1 cellular context compared by ENCODE assay signal in the genomic region with DNA sequence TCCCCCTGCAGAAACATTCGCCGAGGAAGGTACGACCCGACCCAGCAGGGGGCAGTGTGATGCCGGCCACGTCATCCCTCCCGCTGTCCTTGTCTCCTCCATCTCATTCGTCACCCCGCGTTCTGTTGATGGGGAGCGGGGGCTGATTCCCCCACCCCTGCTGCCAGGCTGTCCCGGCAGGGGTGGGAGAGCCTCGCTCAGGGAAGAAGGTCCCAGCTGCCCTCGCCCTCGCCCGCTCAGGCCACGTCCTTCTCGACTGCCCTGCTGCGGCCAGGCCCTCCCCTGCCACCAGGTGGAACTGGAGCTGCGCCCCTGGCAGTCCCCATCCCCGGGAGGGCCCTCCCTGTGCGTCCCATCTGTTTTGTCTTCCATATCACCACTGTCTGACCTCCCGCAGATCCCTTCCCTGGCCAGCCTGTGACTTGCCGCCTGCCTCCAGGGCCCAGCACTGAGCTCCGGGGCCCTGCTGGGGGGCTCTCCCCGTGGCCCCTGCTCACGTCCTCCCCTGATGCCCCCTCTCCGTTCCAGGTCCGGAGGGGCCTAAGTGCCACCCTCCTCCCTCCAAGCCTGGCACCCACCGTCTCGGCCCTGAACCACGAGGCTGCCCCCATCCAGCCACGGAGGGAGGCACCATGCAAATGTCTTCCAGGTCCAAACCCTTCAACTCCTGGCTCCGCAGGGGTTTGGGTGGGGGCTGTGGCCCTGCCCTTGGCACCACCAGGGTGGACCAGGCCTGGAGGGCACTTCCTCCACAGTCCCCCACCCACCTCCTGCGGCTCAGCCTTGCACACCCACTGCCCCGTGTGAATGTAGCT.
TF ChIP-seq lines count a peak whose summit lies in the region.

No MANE protein-coding gene starts in this region.

TF ChIP-seq in K562, 482 proteins besides CTCF, POLR2A, EP300 and RAD21 (continued from another document and continues in another):
- TF ChIP-seq, protein P1, sequence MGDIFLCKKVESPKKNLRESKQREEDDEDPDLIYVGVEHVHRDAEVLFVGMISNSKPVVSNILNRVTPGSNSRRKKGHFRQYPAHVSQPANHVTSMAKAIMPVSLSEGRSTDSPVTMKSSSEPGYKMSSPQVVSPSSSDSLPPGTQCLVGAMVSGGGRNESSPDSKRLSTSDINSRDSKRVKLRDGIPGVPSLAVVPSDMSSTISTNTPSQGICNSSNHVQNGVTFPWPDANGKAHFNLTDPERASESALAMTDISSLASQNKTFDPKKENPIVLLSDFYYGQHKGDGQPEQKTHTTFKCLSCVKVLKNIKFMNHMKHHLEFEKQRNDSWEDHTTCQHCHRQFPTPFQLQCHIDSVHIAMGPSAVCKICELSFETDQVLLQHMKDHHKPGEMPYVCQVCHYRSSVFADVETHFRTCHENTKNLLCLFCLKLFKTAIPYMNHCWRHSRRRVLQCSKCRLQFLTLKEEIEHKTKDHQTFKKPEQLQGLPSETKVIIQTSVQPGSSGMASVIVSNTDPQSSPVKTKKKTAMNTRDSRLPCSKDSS (IDR thresholded peaks at IDR 0.05; ENCODE audit: low read depth, partially characterized antibody) = no peak
- TF ChIP-seq CHD4 (IDR thresholded peaks at IDR 0.05; ENCODE audit: insufficient read depth, insufficient replicate concordance, low read depth, low read length, poor library complexity, severe bottlenecking) (no peak), ZNF282 (CRISPR knock-in tag; IDR thresholded peaks at IDR 0.05) (no peak), SAP30 (IDR thresholded peaks at IDR 0.05; ENCODE audit: borderline replicate concordance, insufficient read depth, low read depth, low read length, poor library complexity, severe bottlenecking) (no peak), RB1 (IDR thresholded peaks at IDR 0.05; ENCODE audit: low read depth) (peak; percentile 64; the same call in 1 of the 2 replicates), COPS2 (conservative IDR thresholded peaks at IDR 0.05) (no peak), ZNF75A (CRISPR knock-in tag; IDR thresholded peaks at IDR 0.05) (no peak), PHB2 (IDR thresholded peaks at IDR 0.05; ENCODE audit: low read depth) (no peak), ASH1L (IDR thresholded peaks at IDR 0.05; ENCODE audit: borderline replicate concordance, low read depth, partially characterized antibody) (no peak), ZNF589 (CRISPR knock-in tag; IDR thresholded peaks at IDR 0.05; ENCODE audit: low read depth) (no peak), TCF7L2 (IDR thresholded peaks at IDR 0.05; ENCODE audit: low read depth, low read length) (no peak), CCNT2 (IDR thresholded peaks at IDR 0.05; ENCODE audit: borderline replicate concordance, extremely low read depth, insufficient read length, low read depth, low read length) (no peak), NONO (IDR thresholded peaks at IDR 0.05; ENCODE audit: low read depth in 2 of 2, low read length in 1 of 2) (no peak), CEBPB (tag; IDR thresholded peaks at IDR 0.05) (no peak), STAG1 (CRISPR knock-in tag; IDR thresholded peaks at IDR 0.05; ENCODE audit: borderline replicate concordance) (peak; percentile 61; the same call in 1 of the 2 replicates), BRD4 (IDR thresholded peaks at IDR 0.05) (no peak), NELFE (IDR thresholded peaks at IDR 0.05; ENCODE audit: insufficient read depth, insufficient read length) (no peak), CHCHD3 (CRISPR knock-in tag; IDR thresholded peaks at IDR 0.05) (no peak), L3MBTL2 (IDR thresholded peaks at IDR 0.05) (peak; percentile 78), YY1 (IDR thresholded peaks at IDR 0.05; ENCODE audit: borderline replicate concordance in 1 of 3, control insufficient read depth in 1 of 3, extremely low read depth in 1 of 3, insufficient read depth in 3 of 3, insufficient read length in 1 of 3, insufficient replicate concordance in 2 of 3, low read depth in 1 of 3, low read length in 2 of 3) (peak in 2 of 3 experiments; percentile 17 to 33), TARDBP (IDR thresholded peaks at IDR 0.05) (no peak), CBFA2T3 (IDR thresholded peaks at IDR 0.05) (no peak), PHB (CRISPR knock-in tag; IDR thresholded peaks at IDR 0.05) (no peak), PHF8 (IDR thresholded peaks at IDR 0.05; ENCODE audit: borderline replicate concordance, low read length) (peak; percentile 47; the same call in 1 of the 2 replicates), TGIF2 (CRISPR knock-in tag; IDR thresholded peaks at IDR 0.05) (no peak), KLF1 (tag; IDR thresholded peaks at IDR 0.05) (no peak), SMARCA4 (IDR thresholded peaks at IDR 0.05) (0 out of 2 replicates have a peak, but pooled peaks have one; percentile 29), ZNF668 (CRISPR knock-in tag; IDR thresholded peaks at IDR 0.05) (no peak), RBM17 (IDR thresholded peaks at IDR 0.05; ENCODE audit: borderline replicate concordance, low read depth, low read length) (no peak), GATAD2A (IDR thresholded peaks at IDR 0.05) (no peak), PHTF2 (CRISPR knock-in tag; IDR thresholded peaks at IDR 0.05) (no peak), CC2D1A (IDR thresholded peaks at IDR 0.05) (peak; percentile 62), KDM4B (IDR thresholded peaks at IDR 0.05; ENCODE audit: borderline replicate concordance in 2 of 2, low read depth in 1 of 2) (peak in 1 of 2 experiments; percentile 87; a peak in 1 of 4 replicates)
- TF ChIP-seq, protein P2, sequence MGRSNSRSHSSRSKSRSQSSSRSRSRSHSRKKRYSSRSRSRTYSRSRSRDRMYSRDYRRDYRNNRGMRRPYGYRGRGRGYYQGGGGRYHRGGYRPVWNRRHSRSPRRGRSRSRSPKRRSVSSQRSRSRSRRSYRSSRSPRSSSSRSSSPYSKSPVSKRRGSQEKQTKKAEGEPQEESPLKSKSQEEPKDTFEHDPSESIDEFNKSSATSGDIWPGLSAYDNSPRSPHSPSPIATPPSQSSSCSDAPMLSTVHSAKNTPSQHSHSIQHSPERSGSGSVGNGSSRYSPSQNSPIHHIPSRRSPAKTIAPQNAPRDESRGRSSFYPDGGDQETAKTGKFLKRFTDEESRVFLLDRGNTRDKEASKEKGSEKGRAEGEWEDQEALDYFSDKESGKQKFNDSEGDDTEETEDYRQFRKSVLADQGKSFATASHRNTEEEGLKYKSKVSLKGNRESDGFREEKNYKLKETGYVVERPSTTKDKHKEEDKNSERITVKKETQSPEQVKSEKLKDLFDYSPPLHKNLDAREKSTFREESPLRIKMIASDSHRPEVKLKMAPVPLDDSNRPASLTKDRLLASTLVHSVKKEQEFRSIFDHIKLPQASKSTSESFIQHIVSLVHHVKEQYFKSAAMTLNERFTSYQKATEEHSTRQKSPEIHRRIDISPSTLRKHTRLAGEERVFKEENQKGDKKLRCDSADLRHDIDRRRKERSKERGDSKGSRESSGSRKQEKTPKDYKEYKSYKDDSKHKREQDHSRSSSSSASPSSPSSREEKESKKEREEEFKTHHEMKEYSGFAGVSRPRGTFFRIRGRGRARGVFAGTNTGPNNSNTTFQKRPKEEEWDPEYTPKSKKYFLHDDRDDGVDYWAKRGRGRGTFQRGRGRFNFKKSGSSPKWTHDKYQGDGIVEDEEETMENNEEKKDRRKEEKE (IDR thresholded peaks at IDR 0.05; ENCODE audit: borderline replicate concordance in 1 of 2, control insufficient read depth in 1 of 2, low read depth in 2 of 2, low read length in 1 of 2) = no peak
- TF ChIP-seq, protein P3, sequence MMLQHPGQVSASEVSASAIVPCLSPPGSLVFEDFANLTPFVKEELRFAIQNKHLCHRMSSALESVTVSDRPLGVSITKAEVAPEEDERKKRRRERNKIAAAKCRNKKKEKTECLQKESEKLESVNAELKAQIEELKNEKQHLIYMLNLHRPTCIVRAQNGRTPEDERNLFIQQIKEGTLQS (IDR thresholded peaks at IDR 0.05) = peak; percentile 91
- TF ChIP-seq, protein P3 (CRISPR knock-in tag; conservative IDR thresholded peaks at IDR 0.05) = no peak; the same call in 1 of the 2 replicates
- TF ChIP-seq, protein P4, sequence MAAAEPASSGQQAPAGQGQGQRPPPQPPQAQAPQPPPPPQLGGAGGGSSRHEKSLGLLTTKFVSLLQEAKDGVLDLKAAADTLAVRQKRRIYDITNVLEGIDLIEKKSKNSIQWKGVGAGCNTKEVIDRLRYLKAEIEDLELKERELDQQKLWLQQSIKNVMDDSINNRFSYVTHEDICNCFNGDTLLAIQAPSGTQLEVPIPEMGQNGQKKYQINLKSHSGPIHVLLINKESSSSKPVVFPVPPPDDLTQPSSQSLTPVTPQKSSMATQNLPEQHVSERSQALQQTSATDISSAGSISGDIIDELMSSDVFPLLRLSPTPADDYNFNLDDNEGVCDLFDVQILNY (CRISPR knock-in tag; IDR thresholded peaks at IDR 0.05) = no peak
- TF ChIP-seq, protein P5, sequence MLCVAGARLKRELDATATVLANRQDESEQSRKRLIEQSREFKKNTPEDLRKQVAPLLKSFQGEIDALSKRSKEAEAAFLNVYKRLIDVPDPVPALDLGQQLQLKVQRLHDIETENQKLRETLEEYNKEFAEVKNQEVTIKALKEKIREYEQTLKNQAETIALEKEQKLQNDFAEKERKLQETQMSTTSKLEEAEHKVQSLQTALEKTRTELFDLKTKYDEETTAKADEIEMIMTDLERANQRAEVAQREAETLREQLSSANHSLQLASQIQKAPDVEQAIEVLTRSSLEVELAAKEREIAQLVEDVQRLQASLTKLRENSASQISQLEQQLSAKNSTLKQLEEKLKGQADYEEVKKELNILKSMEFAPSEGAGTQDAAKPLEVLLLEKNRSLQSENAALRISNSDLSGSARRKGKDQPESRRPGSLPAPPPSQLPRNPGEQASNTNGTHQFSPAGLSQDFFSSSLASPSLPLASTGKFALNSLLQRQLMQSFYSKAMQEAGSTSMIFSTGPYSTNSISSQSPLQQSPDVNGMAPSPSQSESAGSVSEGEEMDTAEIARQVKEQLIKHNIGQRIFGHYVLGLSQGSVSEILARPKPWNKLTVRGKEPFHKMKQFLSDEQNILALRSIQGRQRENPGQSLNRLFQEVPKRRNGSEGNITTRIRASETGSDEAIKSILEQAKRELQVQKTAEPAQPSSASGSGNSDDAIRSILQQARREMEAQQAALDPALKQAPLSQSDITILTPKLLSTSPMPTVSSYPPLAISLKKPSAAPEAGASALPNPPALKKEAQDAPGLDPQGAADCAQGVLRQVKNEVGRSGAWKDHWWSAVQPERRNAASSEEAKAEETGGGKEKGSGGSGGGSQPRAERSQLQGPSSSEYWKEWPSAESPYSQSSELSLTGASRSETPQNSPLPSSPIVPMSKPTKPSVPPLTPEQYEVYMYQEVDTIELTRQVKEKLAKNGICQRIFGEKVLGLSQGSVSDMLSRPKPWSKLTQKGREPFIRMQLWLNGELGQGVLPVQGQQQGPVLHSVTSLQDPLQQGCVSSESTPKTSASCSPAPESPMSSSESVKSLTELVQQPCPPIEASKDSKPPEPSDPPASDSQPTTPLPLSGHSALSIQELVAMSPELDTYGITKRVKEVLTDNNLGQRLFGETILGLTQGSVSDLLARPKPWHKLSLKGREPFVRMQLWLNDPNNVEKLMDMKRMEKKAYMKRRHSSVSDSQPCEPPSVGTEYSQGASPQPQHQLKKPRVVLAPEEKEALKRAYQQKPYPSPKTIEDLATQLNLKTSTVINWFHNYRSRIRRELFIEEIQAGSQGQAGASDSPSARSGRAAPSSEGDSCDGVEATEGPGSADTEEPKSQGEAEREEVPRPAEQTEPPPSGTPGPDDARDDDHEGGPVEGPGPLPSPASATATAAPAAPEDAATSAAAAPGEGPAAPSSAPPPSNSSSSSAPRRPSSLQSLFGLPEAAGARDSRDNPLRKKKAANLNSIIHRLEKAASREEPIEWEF (CRISPR knock-in tag; IDR thresholded peaks at IDR 0.05) = no peak
- TF ChIP-seq, protein P6, sequence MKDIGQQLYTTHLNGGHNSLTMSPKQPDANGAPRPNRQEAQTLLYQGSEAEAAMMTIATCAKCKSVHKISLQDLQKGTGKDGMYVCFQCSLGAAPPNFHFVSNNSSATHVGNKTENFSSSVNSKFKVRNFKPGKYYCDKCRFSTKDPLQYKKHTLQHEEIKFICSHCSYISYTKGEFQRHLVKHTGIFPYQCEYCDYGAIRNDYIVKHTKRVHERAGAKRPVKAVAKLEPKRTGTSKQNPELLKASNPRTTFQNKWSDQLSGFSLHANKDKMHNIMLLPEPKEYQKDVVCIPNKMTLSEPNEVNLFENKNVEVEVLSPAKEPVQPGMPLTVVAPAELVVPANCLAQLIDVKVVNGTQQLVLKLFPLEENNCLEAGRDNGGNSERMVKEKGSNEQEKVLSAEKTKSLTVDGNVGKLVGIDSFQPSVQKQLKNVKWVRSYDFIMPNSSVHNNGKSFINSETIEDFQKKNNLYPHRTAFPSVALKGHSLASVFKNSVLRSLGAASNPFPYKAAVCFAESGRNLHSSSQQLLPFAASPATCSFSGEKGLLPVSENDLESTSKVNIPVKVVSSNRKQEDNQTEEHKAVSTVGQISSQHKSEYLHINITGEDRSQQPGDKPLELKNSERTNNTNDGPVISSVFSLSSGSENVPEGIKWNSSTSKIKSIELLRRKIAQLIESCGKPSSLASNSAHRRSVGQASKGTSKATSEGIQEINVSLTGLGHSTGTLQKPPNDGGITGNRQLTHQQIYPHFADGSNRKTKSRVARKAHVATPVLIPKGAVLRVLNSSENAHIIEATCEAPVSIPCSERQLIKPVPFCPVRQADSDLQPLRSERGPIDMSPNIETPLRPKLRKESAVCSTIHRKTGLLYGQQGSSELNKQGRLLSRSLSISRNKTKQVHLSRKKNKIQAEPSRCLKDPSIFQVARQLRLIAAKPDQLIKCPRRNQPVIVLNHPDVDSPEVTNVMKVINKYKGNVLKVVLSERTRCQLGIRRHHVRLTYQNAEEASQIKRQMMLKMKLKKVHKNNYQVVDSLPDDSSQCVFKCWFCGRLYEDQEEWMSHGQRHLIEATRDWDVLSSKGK (CRISPR knock-in tag; IDR thresholded peaks at IDR 0.05) = no peak
- TF ChIP-seq, protein P7, sequence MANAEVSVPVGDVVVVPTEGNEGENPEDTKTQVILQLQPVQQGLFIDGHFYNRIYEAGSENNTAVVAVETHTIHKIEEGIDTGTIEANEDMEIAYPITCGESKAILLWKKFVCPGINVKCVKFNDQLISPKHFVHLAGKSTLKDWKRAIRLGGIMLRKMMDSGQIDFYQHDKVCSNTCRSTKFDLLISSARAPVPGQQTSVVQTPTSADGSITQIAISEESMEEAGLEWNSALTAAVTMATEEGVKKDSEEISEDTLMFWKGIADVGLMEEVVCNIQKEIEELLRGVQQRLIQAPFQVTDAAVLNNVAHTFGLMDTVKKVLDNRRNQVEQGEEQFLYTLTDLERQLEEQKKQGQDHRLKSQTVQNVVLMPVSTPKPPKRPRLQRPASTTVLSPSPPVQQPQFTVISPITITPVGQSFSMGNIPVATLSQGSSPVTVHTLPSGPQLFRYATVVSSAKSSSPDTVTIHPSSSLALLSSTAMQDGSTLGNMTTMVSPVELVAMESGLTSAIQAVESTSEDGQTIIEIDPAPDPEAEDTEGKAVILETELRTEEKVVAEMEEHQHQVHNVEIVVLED (CRISPR knock-in tag; IDR thresholded peaks at IDR 0.05) = no peak
- TF ChIP-seq, protein P8, sequence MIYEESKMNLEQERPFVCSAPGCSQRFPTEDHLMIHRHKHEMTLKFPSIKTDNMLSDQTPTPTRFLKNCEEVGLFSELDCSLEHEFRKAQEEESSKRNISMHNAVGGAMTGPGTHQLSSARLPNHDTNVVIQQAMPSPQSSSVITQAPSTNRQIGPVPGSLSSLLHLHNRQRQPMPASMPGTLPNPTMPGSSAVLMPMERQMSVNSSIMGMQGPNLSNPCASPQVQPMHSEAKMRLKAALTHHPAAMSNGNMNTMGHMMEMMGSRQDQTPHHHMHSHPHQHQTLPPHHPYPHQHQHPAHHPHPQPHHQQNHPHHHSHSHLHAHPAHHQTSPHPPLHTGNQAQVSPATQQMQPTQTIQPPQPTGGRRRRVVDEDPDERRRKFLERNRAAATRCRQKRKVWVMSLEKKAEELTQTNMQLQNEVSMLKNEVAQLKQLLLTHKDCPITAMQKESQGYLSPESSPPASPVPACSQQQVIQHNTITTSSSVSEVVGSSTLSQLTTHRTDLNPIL (CRISPR knock-in tag; IDR thresholded peaks at IDR 0.05) = no peak
